ENCODE assay signal across 8 cellular contexts in genomic region chr19:45523642-45524256, GRCh38. TPM values are rescaled to one million over a fixed set of nuclear protein-coding genes. Genes with fewer than 3 reads are reported as not detected.
A peak's percentile ranks its signal among the peaks of the same experiment; 100 is the strongest.
DNase-seq lines count a peak whose midpoint lies in the region; ATAC-seq, FAIRE-seq and TF ChIP-seq lines count a peak whose summit lies in the region.

No MANE protein-coding gene starts in this region.

- H2AFZ ChIP-seq in mammary epithelial cell (ENCODE audit: low read depth, low read length): no peak overlapping the region

- peaks cover 31% of the 10 kb centered on the region for H3K36me3 Mint-ChIP-seq in WTC11

- BruUV-seq in mammary epithelial cell (replicated peaks; lab: Mats Ljungman, UMichigan): no TSS peak

- no peaks in the 10 kb centered on the region for H3K27me3 ChIP-seq in mammary epithelial cell (ENCODE audit: insufficient read depth, low read length)

- H3K4me1 Mint-ChIP-seq in WTC11: peaks cover 15% of the 10 kb centered on the region

- CTCF ChIA-PET in WTC11 (lab: Charles Lee): interaction anchor here (0.9 to 1.2 kb wide), 3 partner anchors 29 to 154 kb away, joined by 3 to 4 read pairs (median 3); no protein-coding TSS in a partner anchor
- CTCF ChIA-PET in mammary epithelial cell (lab: Charles Lee; ENCODE audit: low non-redundant PET): no interaction called here

- peaks cover 24% of the 10 kb centered on the region for H3K36me3 ChIP-seq in mammary epithelial cell (ENCODE audit: insufficient read depth, low read length)

- no peak overlapping the region for H3K27ac ChIP-seq in mammary epithelial cell (ENCODE audit: insufficient read depth, low read depth, low read length)

- peak; percentile 82 for DNase-seq in A172 (ENCODE audit: low spot score)
- peak; percentile 43 for DNase-seq in NCI-H345 treated with DMSO at 0.1 percent for 48 hours (lab: John Stamatoyannopoulos, UW; ENCODE audit: unreplicated experiment)
- peak; percentile 85 for DNase-seq in WTC11 (ENCODE audit: low spot score)
- peak; percentile 72 for DNase-seq in mammary epithelial cell
- peak; percentile 38 to 56 for DNase-seq in stimulated activated CD4-positive, alpha-beta T cell treated with anti-CD3 and anti-CD28 coated beads, Interleukin-15, amount 100 ng/mL, for 1 hour (ENCODE audit: low read depth in 1 of 2, low spot score in 1 of 2)

- peak; percentile 36 for FAIRE-seq in islet of Langerhans (lab: Jason Lieb, UNC)

- peak; percentile 73 for ATAC-seq in GM18511 (IDR thresholded peaks at IDR 0.05; ENCODE audit: unreplicated experiment)
- ATAC-seq in HG03342 (IDR thresholded peaks at IDR 0.05; ENCODE audit: unreplicated experiment): peak; percentile 74
- ATAC-seq in WTC11: peak; percentile 82

- POLR2A ChIA-PET in WTC11 (lab: Charles Lee): no interaction called here

- H3K27ac Mint-ChIP-seq in WTC11: peak overlapping the region; percentile 91

- intact Hi-C loops in mammary epithelial cell (cut with micrococcal nuclease): loop anchor here (1.0 to 2.0 kb wide), 5 partner anchors 15 to 158 kb away; no protein-coding TSS in a partner anchor

- H4K20me1 ChIP-seq in mammary epithelial cell (ENCODE audit: insufficient read depth, low read length): no peaks in the 10 kb centered on the region

- no peak overlapping the region for H3K4me3 Mint-ChIP-seq in WTC11

- no peaks in the 10 kb centered on the region; the same call in 1 of the 2 replicates for H3K27me3 Mint-ChIP-seq in WTC11 (ENCODE audit: low read depth)

- peaks cover 23% of the 10 kb centered on the region for H3K79me2 ChIP-seq in mammary epithelial cell (ENCODE audit: insufficient read depth, low read length)

- WGBS in mammary epithelial cell (ENCODE audit: low coverage, missing lambda C conversion rate): 69% methylated on average over 8 of the region's 9 CpGs

- no peak overlapping the region for H3K4me3 ChIP-seq in mammary epithelial cell (replicated peaks in 1 of 3; ENCODE audit: insufficient read depth in 1 of 3, low read depth in 2 of 3, low read length in 3 of 3)

- in situ Hi-C loops in mammary epithelial cell (cut with MboI; ENCODE audit: low sequenced_read_pairs in 2 of 2): loop anchor here (5.0 kb wide), 2 partner anchors 34 to 54 kb away; no protein-coding TSS in a partner anchor

- TF ChIP-seq CTCF in WTC11 (IDR thresholded peaks at IDR 0.05): peak; percentile 91
- TF ChIP-seq CTCF in mammary epithelial cell (conservative IDR thresholded peaks at IDR 0.05 in 1 of 2, IDR thresholded peaks at IDR 0.05 in 1 of 2; ENCODE audit: extremely low read depth in 1 of 2, insufficient read depth in 1 of 2, low read depth in 1 of 2, low read length in 2 of 2): peak; percentile 90 to 91

- no peaks in the 10 kb centered on the region for H3K9me3 ChIP-seq in mammary epithelial cell (replicated peaks; ENCODE audit: insufficient read depth, low read length)

- H3K9ac ChIP-seq in mammary epithelial cell (ENCODE audit: insufficient read depth, low read length): no peak overlapping the region

- dilution Hi-C loops in mammary epithelial cell (cut with HindIII; ENCODE audit: low sequenced_read_pairs): no loop called here

- no peak overlapping the region for H3K4me2 ChIP-seq in mammary epithelial cell (ENCODE audit: insufficient read depth, low read depth, low read length)

- H3K4me1 ChIP-seq in mammary epithelial cell (ENCODE audit: insufficient read depth, low read length): peaks cover 22% of the 10 kb centered on the region

- no peaks in the 10 kb centered on the region for H3K9me3 Mint-ChIP-seq in WTC11

TF ChIP-seq in WTC11, 78 proteins besides CTCF, POLR2A, EP300 and RAD21:
- TF ChIP-seq CBFB (CRISPR knock-in tag; IDR thresholded peaks at IDR 0.05; ENCODE audit: low read depth) (no peak), ZNF317 (CRISPR knock-in tag; IDR thresholded peaks at IDR 0.05; ENCODE audit: borderline replicate concordance, low read depth) (no peak), TEAD1 (CRISPR knock-in tag; IDR thresholded peaks at IDR 0.05) (no peak), FOXJ3 (CRISPR knock-in tag; IDR thresholded peaks at IDR 0.05; ENCODE audit: borderline replicate concordance) (no peak)

RNA-seq across cellular contexts. Expression of gene VASP, which starts 16.5 kb away (rescaled TPM):
- total RNA-seq in A172 (2014; rRNA removed; shearing (Covaris generic)): 54.7 and 64.6 TPM in 2 replicates
- 143 to 146 TPM (median 144 TPM) in 3 replicates for total RNA-seq in WTC11 (2021)
- total RNA-seq in mammary epithelial cell: 100 to 1,000 TPM; 160 to 201 TPM
- 93.9 TPM for polyA plus RNA-seq in mammary epithelial cell
- polyA minus RNA-seq in mammary epithelial cell: 122 TPM

RNA-seq across cellular contexts. Expression of gene PPM1N, which starts 25.5 kb away (rescaled TPM):
- total RNA-seq in A172 (2014; rRNA removed; shearing (Covaris generic)): 0.31 and 3.6 TPM in 2 replicates
- total RNA-seq in WTC11 (2021) (10.3 to 15.1 TPM (median 14.2 TPM) in 3 replicates), mammary epithelial cell (1 to 10 TPM; 1.3 to 2.1 TPM)
- polyA plus RNA-seq in mammary epithelial cell: 2.3 TPM
- not detected for polyA minus RNA-seq in mammary epithelial cell

RNA-seq across cellular contexts. Expression of gene RTN2, which starts 26.9 kb away (rescaled TPM):
- total RNA-seq in A172 (2014; rRNA removed; shearing (Covaris generic)): 3.4 and 7.7 TPM in 2 replicates
- 25.1 to 27.8 TPM (median 27.4 TPM) in 3 replicates for total RNA-seq in WTC11 (2021)
- total RNA-seq in mammary epithelial cell: 10 to 100 TPM; 11.0 to 16.9 TPM
- 11.5 TPM for polyA plus RNA-seq in mammary epithelial cell
- 11.9 TPM for polyA minus RNA-seq in mammary epithelial cell

RNA-seq across cellular contexts. Expression of gene FOSB, which starts 56.0 kb away (rescaled TPM):
- total RNA-seq in A172 (2014; rRNA removed; shearing (Covaris generic)): 0.17 TPM in 1 of 2 replicates, not detected in the other
- total RNA-seq in WTC11 (2021) (2.3 to 7.2 TPM (median 5.4 TPM) in 3 replicates), mammary epithelial cell (10 to 100 TPM in 1 of 2 donors, 1 to 10 TPM in 1; 1.8 to 49.1 TPM)
- 2.6 TPM for polyA plus RNA-seq in mammary epithelial cell
- polyA minus RNA-seq in mammary epithelial cell: 27.0 TPM
